13 cellular contexts compared by ENCODE assay signal in genomic region chr18:58557013-58557435, GRCh38.
A peak's percentile ranks its signal among the peaks of the same experiment; 100 is the strongest.
DNase-seq lines count a peak whose midpoint lies in the region; ATAC-seq and TF ChIP-seq lines count a peak whose summit lies in the region.
"Had no signal": no experiment of that assay in that cellular context is flagged by ENCODE, and none has a peak within 500 bp of the region (broad histone marks: within the 10 kb centered on the region; RNA-seq: fewer than 3 reads in every experiment).

No MANE protein-coding gene starts in this region.

- H3K27me3 ChIP-seq in hepatocyte (no peaks in the 10 kb centered on the region), esophagus muscularis mucosa (no peaks in the 10 kb centered on the region), suprapubic skin (no peaks in the 10 kb centered on the region)

- H3K9me3 ChIP-seq in hepatocyte (ENCODE audit: low read depth) (no peaks in the 10 kb centered on the region), esophagus muscularis mucosa (no peaks in the 10 kb centered on the region), suprapubic skin (no peaks in the 10 kb centered on the region)

- intact Hi-C loops in esophagus muscularis mucosa (cut with DNase I), result no loop called here

- TF ChIP-seq EP300 in esophagus muscularis mucosa (IDR thresholded peaks at IDR 0.05) (no peak), suprapubic skin (IDR thresholded peaks at IDR 0.05) (no peak)

- H3K4me1 Mint-ChIP-seq in mesothelial cell of epicardium, result peaks cover 11% of the 10 kb centered on the region

- H3K27ac Mint-ChIP-seq in mesothelial cell of epicardium, result no peak overlapping the region
- H3K27ac Mint-ChIP-seq: activated T-helper 17 cell treated with anti-CD3 and anti-CD28 coated beads, Interleukin-2, amount 50 U/mL, for 72 hours; natural killer cell treated with Interleukin-12 subunit alpha and Interleukin-12 subunit beta and Interleukin-15 and Interleukin-18, amount 100 ng/mL, for 72 hours; stimulated activated naive CD8-positive, alpha-beta T cell treated with anti-CD3 and anti-CD28 coated beads, Interleukin-15, Interleukin-2, amounts not matched to agents 100 ng/mL and 50 ng/mL, for 24 hours had no signal

- peak overlapping the region; percentile 61 for H3K4me2 ChIP-seq in hepatocyte

- TF ChIP-seq CTCF in GM12865 (IDR thresholded peaks at IDR 0.05; ENCODE audit: insufficient read depth, low read depth, low read length, missing control alignments) (no peak), hepatocyte (IDR thresholded peaks at IDR 0.05; ENCODE audit: poor library complexity) (no peak), esophagus muscularis mucosa (IDR thresholded peaks at IDR 0.05) (no peak), mesothelial cell of epicardium (IDR thresholded peaks at IDR 0.05; ENCODE audit: unreplicated experiment) (no peak), suprapubic skin (IDR thresholded peaks at IDR 0.05) (no peak)

- H3K4me3 ChIP-seq in GM12865 (ENCODE audit: low read depth, low read length), result peak overlapping the region; percentile 25
- H3K4me3 ChIP-seq in hepatocyte, result no peak overlapping the region
- no peak overlapping the region for H3K4me3 ChIP-seq in esophagus muscularis mucosa
- H3K4me3 ChIP-seq in suprapubic skin, result no peak overlapping the region

- H3K36me3 ChIP-seq in hepatocyte (replicated peaks; ENCODE audit: insufficient read depth, low read depth) (no peaks in the 10 kb centered on the region), esophagus muscularis mucosa (no peaks in the 10 kb centered on the region), suprapubic skin (no peaks in the 10 kb centered on the region)

- no peak for TF ChIP-seq POLR2A in esophagus muscularis mucosa (IDR thresholded peaks at IDR 0.05; ENCODE audit: low read depth)
- TF ChIP-seq POLR2A in suprapubic skin (IDR thresholded peaks at IDR 0.05), result no peak

- peaks cover 9% of the 10 kb centered on the region for H3K36me3 Mint-ChIP-seq in mesothelial cell of epicardium

- peaks cover 24% of the 10 kb centered on the region for H3K9me3 Mint-ChIP-seq in mesothelial cell of epicardium

- H2AFZ ChIP-seq in hepatocyte, result no peak overlapping the region

- no peaks in the 10 kb centered on the region for H4K20me1 ChIP-seq in hepatocyte (ENCODE audit: insufficient read depth, poor library complexity, severe bottlenecking)

- no peaks in the 10 kb centered on the region for H3K9me2 ChIP-seq in hepatocyte (replicated peaks; ENCODE audit: insufficient read depth)

- 84% methylated on average over 7 of the region's 7 CpGs for WGBS in hepatocyte (ENCODE audit: low lambda C conversion rate, missing lambda C conversion rate)
- 91% methylated on average over 6 of the region's 7 CpGs for WGBS in esophagus muscularis mucosa
- 53% methylated on average over 7 of the region's 7 CpGs for WGBS in suprapubic skin

- no peaks in the 10 kb centered on the region for H3K79me2 ChIP-seq in hepatocyte

- H3K4me3 Mint-ChIP-seq in mesothelial cell of epicardium, result no peak overlapping the region
- H3K4me3 Mint-ChIP-seq: activated T-helper 17 cell treated with anti-CD3 and anti-CD28 coated beads, Interleukin-2, amount 50 U/mL, for 72 hours; natural killer cell treated with Interleukin-12 subunit alpha and Interleukin-12 subunit beta and Interleukin-15 and Interleukin-18, amount 100 ng/mL, for 72 hours; stimulated activated naive CD8-positive, alpha-beta T cell treated with anti-CD3 and anti-CD28 coated beads, Interleukin-15, Interleukin-2, amounts not matched to agents 100 ng/mL and 50 ng/mL, for 24 hours had no signal

- peak overlapping the region; percentile 68 for H3K27ac ChIP-seq in hepatocyte
- no peak overlapping the region for H3K27ac ChIP-seq in esophagus muscularis mucosa (replicated peaks in 1 of 4)
- no peak overlapping the region for H3K27ac ChIP-seq in suprapubic skin

- no peaks in the 10 kb centered on the region for H3K27me3 Mint-ChIP-seq in mesothelial cell of epicardium (ENCODE audit: low read depth)
- H3K27me3 Mint-ChIP-seq: activated T-helper 17 cell treated with anti-CD3 and anti-CD28 coated beads, Interleukin-2, amount 50 U/mL, for 72 hours; stimulated activated naive CD8-positive, alpha-beta T cell treated with anti-CD3 and anti-CD28 coated beads, Interleukin-15, Interleukin-2, amounts not matched to agents 100 ng/mL and 50 ng/mL, for 24 hours had no signal

- ATAC-seq in GM21381 (IDR thresholded peaks at IDR 0.05; ENCODE audit: unreplicated experiment), result peak; percentile 40
- peak; percentile 58 for ATAC-seq in HG03354 (IDR thresholded peaks at IDR 0.05; ENCODE audit: poor library complexity, severe bottlenecking, unreplicated experiment)
- ATAC-seq: activated T-helper 17 cell treated with anti-CD3 and anti-CD28 coated beads, Interleukin-2, amount 50 U/mL, for 72 hours had no signal

- DNase-seq in GM12865 (ENCODE audit: low read depth) (peak; percentile 85), hepatocyte (ENCODE audit: low spot score) (no peak), esophagus muscularis mucosa (ENCODE audit: extremely low spot score) (no peak), activated T-cell treated with anti-CD3 and anti-CD28 coated beads for 4 hours (no peak), mesothelial cell of epicardium (ENCODE audit: low spot score in 2 of 2, unreplicated experiment in 2 of 2) (no peak), suprapubic skin (ENCODE audit: low spot score in 2 of 2) (no peak)
- DNase-seq: MV-4-11, SIG-M5 had no signal

- peaks cover 18% of the 10 kb centered on the region for H3K4me1 ChIP-seq in hepatocyte (ENCODE audit: insufficient read depth)
- H3K4me1 ChIP-seq in esophagus muscularis mucosa, result no peaks in the 10 kb centered on the region
- no peaks in the 10 kb centered on the region for H3K4me1 ChIP-seq in suprapubic skin
